Comparison of ENCODE assay signal across 18 cellular contexts in genomic region chr3:23682646-23683045, GRCh38.
DNase-seq lines count a peak whose midpoint lies in the region; ATAC-seq and TF ChIP-seq lines count a peak whose summit lies in the region.
"Had no signal": no experiment of that assay in that cellular context is flagged by ENCODE, and none has a peak within 500 bp of the region (broad histone marks: within the 10 kb centered on the region; RNA-seq: fewer than 3 reads in every experiment).

No MANE protein-coding gene starts in this region.

- no peaks in the 10 kb centered on the region for H3K9me3 ChIP-seq in MM.1S (replicated peaks; ENCODE audit: insufficient read depth, low read length)
- no peaks in the 10 kb centered on the region for H3K9me3 ChIP-seq in right lobe of liver
- H3K9me3 ChIP-seq: A549, HAP-1 had no signal

- WGBS in right lobe of liver (ENCODE audit: insufficient coverage, low coverage, low lambda C conversion rate, missing lambda C conversion rate), result 29% methylated on average over 1 of the region's 1 CpG

- no peaks in the 10 kb centered on the region for H4K20me1 ChIP-seq in MM.1S (ENCODE audit: insufficient read depth, low read length)
- H4K20me1 ChIP-seq: BLaER1 had no signal

- no peak for TF ChIP-seq CTCF in MM.1S (IDR thresholded peaks at IDR 0.05; ENCODE audit: low read length)
- TF ChIP-seq CTCF in right lobe of liver (IDR thresholded peaks at IDR 0.05), result no peak

- no peak for TF ChIP-seq POLR2A in right lobe of liver (IDR thresholded peaks at IDR 0.05)

- DNase-seq in RPMI8226 (peak; percentile 15), myocyte (ENCODE audit: low read depth) (peak; percentile 96), MM.1S (no peak), right lobe of liver (no peak), posterior cingulate gyrus (no peak)
- DNase-seq: CD8-positive, alpha-beta memory T cell; DMS53; EL; NCI-H1105 treated with DMSO at 0.1 percent for 48 hours; NCI-H1694 treated with DMSO at 0.1 percent for 48 hours; NCI-H748 treated with DMSO at 0.1 percent for 48 hours; SIG-M5 had no signal

- H3K27ac ChIP-seq in MM.1S (ENCODE audit: low read length) (no peak overlapping the region), right lobe of liver (no peak overlapping the region)
- H3K27ac ChIP-seq: BLaER1 had no signal

- H3K36me3 ChIP-seq in MM.1S (replicated peaks; ENCODE audit: insufficient read depth, low read length) (no peaks in the 10 kb centered on the region), right lobe of liver (no peaks in the 10 kb centered on the region)
- H3K36me3 ChIP-seq: BLaER1, HAP-1 had no signal

- no peak overlapping the region for H2AFZ ChIP-seq in MM.1S (ENCODE audit: low read length)

- H3K4me3 ChIP-seq in MM.1S (ENCODE audit: low read length), result no peak overlapping the region
- no peak overlapping the region for H3K4me3 ChIP-seq in right lobe of liver
- H3K4me3 ChIP-seq: A549, BLaER1, HAP-1 had no signal

- no peaks in the 10 kb centered on the region for H3K79me2 ChIP-seq in MM.1S (ENCODE audit: low read length)

- H3K9me2 ChIP-seq in MM.1S (replicated peaks; ENCODE audit: insufficient read depth, low read length), result no peaks in the 10 kb centered on the region

- ATAC-seq in GM18498 (IDR thresholded peaks at IDR 0.05; ENCODE audit: unreplicated experiment) (peak; percentile 48), GM21576 (IDR thresholded peaks at IDR 0.05; ENCODE audit: unreplicated experiment) (peak; percentile 53), right lobe of liver (no peak), GM21526 (IDR thresholded peaks at IDR 0.05; ENCODE audit: low FRiP score, unreplicated experiment) (no peak)
- ATAC-seq: A549 had no signal

- H3K9ac ChIP-seq in MM.1S (ENCODE audit: low read length), result no peak overlapping the region
- H3K9ac ChIP-seq: BLaER1 had no signal

- intact Hi-C loops in right lobe of liver (cut with DNase I) (no loop called here), posterior cingulate gyrus (cut with DNase I) (no loop called here)

- no peak overlapping the region for H3K4me2 ChIP-seq in MM.1S (ENCODE audit: low read depth, low read length)
- H3K4me2 ChIP-seq: A549, BLaER1 had no signal

- no peaks in the 10 kb centered on the region for H3F3A ChIP-seq in MM.1S (ENCODE audit: insufficient read depth, low read length)

- H3K4me1 ChIP-seq in MM.1S (ENCODE audit: low read length), result no peaks in the 10 kb centered on the region
- H3K4me1 ChIP-seq in right lobe of liver, result no peaks in the 10 kb centered on the region
- H3K4me1 ChIP-seq: BLaER1, HAP-1 had no signal

- no peaks in the 10 kb centered on the region for H3K27me3 ChIP-seq in MM.1S (replicated peaks; ENCODE audit: insufficient read depth, low read length)
- H3K27me3 ChIP-seq in right lobe of liver, result no peaks in the 10 kb centered on the region
- H3K27me3 ChIP-seq: BLaER1 had no signal

Comparison
In these comparisons a context has a peak if more than half of its experiments do, and no peak if none do; other contexts are left out.
1. ATAC-seq: peak in GM18498 (single experiment) and GM21576 (single experiment); none in right lobe of liver (0 of 4) and GM21526 (single experiment).
2. DNase-seq: peak in RPMI8226 (single experiment) and myocyte (single experiment); none in MM.1S (single experiment), right lobe of liver (0 of 3) and posterior cingulate gyrus (0 of 10).